ENCODE assay signal across 1 cellular context in genomic region chr3:14137445-14137844, GRCh38.
A peak's percentile ranks its signal among the peaks of the same experiment; 100 is the strongest.
TF ChIP-seq lines count a peak whose summit lies in the region.

No MANE protein-coding gene starts in this region.

TF ChIP-seq in endothelial cell of umbilical vein, 7 proteins besides CTCF, POLR2A, EP300 and RAD21:
- TF ChIP-seq MYC (IDR thresholded peaks at IDR 0.05; ENCODE audit: low read depth, low read length) (no peak), POLR2AphosphoS5 (IDR thresholded peaks at IDR 0.05; ENCODE audit: insufficient read depth, low read depth, low read length) (peak; percentile 21), FOS (IDR thresholded peaks at IDR 0.05; ENCODE audit: borderline replicate concordance, insufficient read depth, low read length) (no peak), MAX (IDR thresholded peaks at IDR 0.05; ENCODE audit: insufficient read depth, insufficient read length) (no peak)
